Comparison of ENCODE assay signal across 21 cellular contexts in genomic region chr3:12369598-12369997, GRCh38.
"Had no signal": no experiment of that assay in that cellular context is flagged by ENCODE, and none has a peak within 500 bp of the region (broad histone marks: within the 10 kb centered on the region; RNA-seq: fewer than 3 reads in every experiment).

No MANE protein-coding gene starts in this region.

- H3K4me1 Mint-ChIP-seq: activated CD4-positive, alpha-beta T cell treated with anti-CD3 and anti-CD28 coated beads, Interleukin-2, amount 10 ng/mL, durations not matched to agents 24 days and 14 days; memory B cell had no signal

- H3K27ac ChIP-seq: body of pancreas, coronary artery, foreskin keratinocyte had no signal

- H3K4me1 ChIP-seq: body of pancreas, foreskin keratinocyte, right atrium auricular region had no signal

- H3K36me3 Mint-ChIP-seq: activated naive CD4-positive, alpha-beta T cell treated with anti-CD3 and anti-CD28 coated beads, Interleukin-2, amount 50 U/mL, for 72 hours; memory B cell had no signal

- H3K27me3 ChIP-seq: body of pancreas, esophagus squamous epithelium, right atrium auricular region had no signal

- DNase-seq: activated CD4-positive, alpha-beta T cell treated with anti-CD3 and anti-CD28 coated beads, Interleukin-2, amount 10 ng/mL, durations not matched to agents 24 days and 14 days; activated CD8-positive, alpha-beta memory T cell treated with anti-CD3 and anti-CD28 coated beads, Interleukin-2, amount 50 U/mL, for 4 hours; activated CD8-positive, alpha-beta T cell treated with anti-CD3 and anti-CD28 coated beads, Interleukin-2, amount 10 ng/mL, durations not matched to agents 7 days and 5 days; activated gamma-delta T cell; activated T-cell treated with anti-CD3 and anti-CD28 coated beads, Interleukin-2, amount 50 U/mL, for 48 hours; body of pancreas; central memory CD4-positive, alpha-beta T cell; effector CD4-positive, alpha-beta T cell; esophagus squamous epithelium; foreskin keratinocyte; nucleus accumbens; stimulated activated CD4-positive, alpha-beta T cell treated with anti-CD3 and anti-CD28 coated beads, Interleukin-4, amount 100 ng/mL, for 24 hours; stimulated activated naive CD4-positive, alpha-beta T cell treated with Interleukin-2 at 50 U/mL for 16 hours; T-helper 2 cell had no signal

- H3K36me3 ChIP-seq: esophagus squamous epithelium, right atrium auricular region had no signal

- H3K4me3 ChIP-seq: body of pancreas, coronary artery, esophagus squamous epithelium, right atrium auricular region, skin epidermis had no signal

- H3K27ac Mint-ChIP-seq: activated CD4-positive, alpha-beta T cell treated with anti-CD3 and anti-CD28 coated beads, Interleukin-2, amount 10 ng/mL, durations not matched to agents 24 days and 14 days; activated CD8-positive, alpha-beta T cell treated with anti-CD3 and anti-CD28 coated beads, Interleukin-2, amount 10 ng/mL, durations not matched to agents 7 days and 5 days; activated naive CD4-positive, alpha-beta T cell treated with anti-CD3 and anti-CD28 coated beads, Interleukin-2, amount 50 U/mL, for 72 hours; memory B cell; nephron had no signal

- H3K9me3 ChIP-seq: body of pancreas, esophagus squamous epithelium, right atrium auricular region had no signal

- H3K4me3 Mint-ChIP-seq: activated CD4-positive, alpha-beta T cell treated with anti-CD3 and anti-CD28 coated beads, Interleukin-2, amount 10 ng/mL, durations not matched to agents 24 days and 14 days; activated CD8-positive, alpha-beta T cell treated with anti-CD3 and anti-CD28 coated beads, Interleukin-2, amount 10 ng/mL, durations not matched to agents 7 days and 5 days; memory B cell; nephron had no signal

- ATAC-seq: activated CD8-positive, alpha-beta T cell treated with anti-CD3 and anti-CD28 coated beads, Interleukin-2, amount 10 ng/mL, durations not matched to agents 7 days and 5 days; activated naive CD4-positive, alpha-beta T cell treated with anti-CD3 and anti-CD28 coated beads, Interleukin-2, amount 50 U/mL, for 72 hours; body of pancreas; foreskin keratinocyte; left lobe of liver had no signal

- H3K9me3 Mint-ChIP-seq: activated CD4-positive, alpha-beta T cell treated with anti-CD3 and anti-CD28 coated beads, Interleukin-2, amount 10 ng/mL, durations not matched to agents 24 days and 14 days; activated naive CD4-positive, alpha-beta T cell treated with anti-CD3 and anti-CD28 coated beads, Interleukin-2, amount 50 U/mL, for 72 hours had no signal
